In genomic region chr6:14283600-14284235, GRCh38 we compare ENCODE assay signal across 2 cellular contexts.
TF ChIP-seq lines count a peak whose summit lies in the region.

No MANE protein-coding gene starts in this region.

TF ChIP-seq in SK-N-SH, 30 proteins besides CTCF, POLR2A, EP300 and RAD21 (continued from another document):
- TF ChIP-seq, protein P1, sequence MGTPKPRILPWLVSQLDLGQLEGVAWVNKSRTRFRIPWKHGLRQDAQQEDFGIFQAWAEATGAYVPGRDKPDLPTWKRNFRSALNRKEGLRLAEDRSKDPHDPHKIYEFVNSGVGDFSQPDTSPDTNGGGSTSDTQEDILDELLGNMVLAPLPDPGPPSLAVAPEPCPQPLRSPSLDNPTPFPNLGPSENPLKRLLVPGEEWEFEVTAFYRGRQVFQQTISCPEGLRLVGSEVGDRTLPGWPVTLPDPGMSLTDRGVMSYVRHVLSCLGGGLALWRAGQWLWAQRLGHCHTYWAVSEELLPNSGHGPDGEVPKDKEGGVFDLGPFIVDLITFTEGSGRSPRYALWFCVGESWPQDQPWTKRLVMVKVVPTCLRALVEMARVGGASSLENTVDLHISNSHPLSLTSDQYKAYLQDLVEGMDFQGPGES (IDR thresholded peaks at IDR 0.05; ENCODE audit: low read depth, low read length): no peak
- TF ChIP-seq YY1 (IDR thresholded peaks at IDR 0.05; ENCODE audit: low read depth) (no peak), FOXM1 (IDR thresholded peaks at IDR 0.05; ENCODE audit: low read depth) (no peak)
- TF ChIP-seq, protein P2, sequence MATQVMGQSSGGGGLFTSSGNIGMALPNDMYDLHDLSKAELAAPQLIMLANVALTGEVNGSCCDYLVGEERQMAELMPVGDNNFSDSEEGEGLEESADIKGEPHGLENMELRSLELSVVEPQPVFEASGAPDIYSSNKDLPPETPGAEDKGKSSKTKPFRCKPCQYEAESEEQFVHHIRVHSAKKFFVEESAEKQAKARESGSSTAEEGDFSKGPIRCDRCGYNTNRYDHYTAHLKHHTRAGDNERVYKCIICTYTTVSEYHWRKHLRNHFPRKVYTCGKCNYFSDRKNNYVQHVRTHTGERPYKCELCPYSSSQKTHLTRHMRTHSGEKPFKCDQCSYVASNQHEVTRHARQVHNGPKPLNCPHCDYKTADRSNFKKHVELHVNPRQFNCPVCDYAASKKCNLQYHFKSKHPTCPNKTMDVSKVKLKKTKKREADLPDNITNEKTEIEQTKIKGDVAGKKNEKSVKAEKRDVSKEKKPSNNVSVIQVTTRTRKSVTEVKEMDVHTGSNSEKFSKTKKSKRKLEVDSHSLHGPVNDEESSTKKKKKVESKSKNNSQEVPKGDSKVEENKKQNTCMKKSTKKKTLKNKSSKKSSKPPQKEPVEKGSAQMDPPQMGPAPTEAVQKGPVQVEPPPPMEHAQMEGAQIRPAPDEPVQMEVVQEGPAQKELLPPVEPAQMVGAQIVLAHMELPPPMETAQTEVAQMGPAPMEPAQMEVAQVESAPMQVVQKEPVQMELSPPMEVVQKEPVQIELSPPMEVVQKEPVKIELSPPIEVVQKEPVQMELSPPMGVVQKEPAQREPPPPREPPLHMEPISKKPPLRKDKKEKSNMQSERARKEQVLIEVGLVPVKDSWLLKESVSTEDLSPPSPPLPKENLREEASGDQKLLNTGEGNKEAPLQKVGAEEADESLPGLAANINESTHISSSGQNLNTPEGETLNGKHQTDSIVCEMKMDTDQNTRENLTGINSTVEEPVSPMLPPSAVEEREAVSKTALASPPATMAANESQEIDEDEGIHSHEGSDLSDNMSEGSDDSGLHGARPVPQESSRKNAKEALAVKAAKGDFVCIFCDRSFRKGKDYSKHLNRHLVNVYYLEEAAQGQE (IDR thresholded peaks at IDR 0.05; ENCODE audit: low read depth, low read length): no peak
TF ChIP-seq in SK-N-SH: peak in this region for 0.

TF ChIP-seq in SK-N-SH treated with all-trans-retinoic acid at 6 μM for 48 hours, 23 proteins besides CTCF, POLR2A, EP300 and RAD21 (continued from another document):
- TF ChIP-seq, protein P3, sequence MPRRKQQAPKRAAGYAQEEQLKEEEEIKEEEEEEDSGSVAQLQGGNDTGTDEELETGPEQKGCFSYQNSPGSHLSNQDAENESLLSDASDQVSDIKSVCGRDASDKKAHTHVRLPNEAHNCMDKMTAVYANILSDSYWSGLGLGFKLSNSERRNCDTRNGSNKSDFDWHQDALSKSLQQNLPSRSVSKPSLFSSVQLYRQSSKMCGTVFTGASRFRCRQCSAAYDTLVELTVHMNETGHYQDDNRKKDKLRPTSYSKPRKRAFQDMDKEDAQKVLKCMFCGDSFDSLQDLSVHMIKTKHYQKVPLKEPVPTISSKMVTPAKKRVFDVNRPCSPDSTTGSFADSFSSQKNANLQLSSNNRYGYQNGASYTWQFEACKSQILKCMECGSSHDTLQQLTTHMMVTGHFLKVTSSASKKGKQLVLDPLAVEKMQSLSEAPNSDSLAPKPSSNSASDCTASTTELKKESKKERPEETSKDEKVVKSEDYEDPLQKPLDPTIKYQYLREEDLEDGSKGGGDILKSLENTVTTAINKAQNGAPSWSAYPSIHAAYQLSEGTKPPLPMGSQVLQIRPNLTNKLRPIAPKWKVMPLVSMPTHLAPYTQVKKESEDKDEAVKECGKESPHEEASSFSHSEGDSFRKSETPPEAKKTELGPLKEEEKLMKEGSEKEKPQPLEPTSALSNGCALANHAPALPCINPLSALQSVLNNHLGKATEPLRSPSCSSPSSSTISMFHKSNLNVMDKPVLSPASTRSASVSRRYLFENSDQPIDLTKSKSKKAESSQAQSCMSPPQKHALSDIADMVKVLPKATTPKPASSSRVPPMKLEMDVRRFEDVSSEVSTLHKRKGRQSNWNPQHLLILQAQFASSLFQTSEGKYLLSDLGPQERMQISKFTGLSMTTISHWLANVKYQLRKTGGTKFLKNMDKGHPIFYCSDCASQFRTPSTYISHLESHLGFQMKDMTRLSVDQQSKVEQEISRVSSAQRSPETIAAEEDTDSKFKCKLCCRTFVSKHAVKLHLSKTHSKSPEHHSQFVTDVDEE (CRISPR knock-in tag; IDR thresholded peaks at IDR 0.05): no peak
- no peak for TF ChIP-seq TCF4 (CRISPR knock-in tag; IDR thresholded peaks at IDR 0.05; ENCODE audit: borderline replicate concordance)
- TF ChIP-seq TOX (CRISPR knock-in tag; IDR thresholded peaks at IDR 0.05; ENCODE audit: borderline replicate concordance): no peak
- no peak for TF ChIP-seq ISL1 (CRISPR knock-in tag; IDR thresholded peaks at IDR 0.05)
- no peak for TF ChIP-seq PATZ1 (CRISPR knock-in tag; IDR thresholded peaks at IDR 0.05; ENCODE audit: borderline replicate concordance)
TF ChIP-seq in SK-N-SH treated with all-trans-retinoic acid at 6 μM for 48 hours: peak in this region for 0.
